In genomic region chr15:41933771-41934170, GRCh38 we compare ENCODE assay signal across 8 cellular contexts. TPM values are rescaled to one million over a fixed set of nuclear protein-coding genes. Genes with fewer than 3 reads are reported as not detected.
DNase-seq lines count a peak whose midpoint lies in the region; ATAC-seq and TF ChIP-seq lines count a peak whose summit lies in the region.
"Had no signal": no experiment of that assay in that cellular context is flagged by ENCODE, and none has a peak within 500 bp of the region (broad histone marks: within the 10 kb centered on the region; RNA-seq: fewer than 3 reads in every experiment).

No MANE protein-coding gene starts in this region.

- H3K27ac Mint-ChIP-seq in T-cell: peak overlapping the region; percentile 98 to 100
- H3K27ac Mint-ChIP-seq in stimulated activated naive B cell treated with anti-CD40 and anti-IgM and Interleukin-4, amounts not matched to agents 10 μg/mL and 1 μg/mL and 100 μg/mL, for 72 hours: peak overlapping the region; percentile 60

- H3K36me3 ChIP-seq in HAP-1 (replicated peaks): peaks cover 2% of the 10 kb centered on the region; the same call in 1 of the 2 replicates
- H3K36me3 ChIP-seq in smooth muscle cell (ENCODE audit: low read depth): no peaks in the 10 kb centered on the region

- CTCF ChIA-PET in T-cell (lab: Charles Lee) (interaction anchor here in 1 of 2 donors (0.6 to 3.1 kb wide), 2 partner anchors 21 to 160 kb away, joined by 3 to 15 read pairs; partner anchors contain the start of gene MAPKBP1), HEK293T (lab: Yijun Ruan, JAX) (no interaction called here)

- POLR2A ChIA-PET in T-cell (lab: Charles Lee) (no interaction called here), HEK293T (lab: Yijun Ruan, JAX) (no interaction called here)

- no peaks in the 10 kb centered on the region for H3K27me3 ChIP-seq in foreskin keratinocyte
- H3K27me3 ChIP-seq in HAP-1 (ENCODE audit: low read depth): no peaks in the 10 kb centered on the region
- H3K27me3 ChIP-seq in smooth muscle cell (ENCODE audit: low read depth): no peaks in the 10 kb centered on the region

- TF ChIP-seq CTCF in foreskin keratinocyte (conservative IDR thresholded peaks at IDR 0.05): no peak
- TF ChIP-seq CTCF in smooth muscle cell (IDR thresholded peaks at IDR 0.05; ENCODE audit: borderline replicate concordance, insufficient read depth, poor library complexity, severe bottlenecking): no peak

- no peak overlapping the region for H3K9ac ChIP-seq in smooth muscle cell (ENCODE audit: low read depth)

- H3K9me3 ChIP-seq in HAP-1 (no peaks in the 10 kb centered on the region), smooth muscle cell (replicated peaks; ENCODE audit: low read depth) (no peaks in the 10 kb centered on the region)

- H3K79me2 ChIP-seq in smooth muscle cell (ENCODE audit: low read depth): no peaks in the 10 kb centered on the region

- no peaks in the 10 kb centered on the region for H3K36me3 Mint-ChIP-seq in T-cell
- H3K36me3 Mint-ChIP-seq in stimulated activated naive B cell treated with anti-CD40 and anti-IgM and Interleukin-4, amounts not matched to agents 10 μg/mL and 1 μg/mL and 100 μg/mL, for 72 hours: peaks cover 49 to 58% of the 10 kb centered on the region in 2 donors

- no peak overlapping the region for H2AFZ ChIP-seq in smooth muscle cell (ENCODE audit: low read depth)

- H3K4me3 Mint-ChIP-seq in T-cell: no peak overlapping the region
- H3K4me3 Mint-ChIP-seq in stimulated activated naive B cell treated with anti-CD40 and anti-IgM and Interleukin-4, amounts not matched to agents 10 μg/mL and 1 μg/mL and 100 μg/mL, for 72 hours: peak overlapping the region in 1 of 2 donors; percentile 25

- in situ Hi-C loops in HAP-1 (cut with MboI; ENCODE audit: low sequenced_read_pairs): no loop called here

- peak overlapping the region; percentile 41 for H3K27ac ChIP-seq in foreskin keratinocyte
- H3K27ac ChIP-seq in smooth muscle cell (ENCODE audit: low read depth): no peak overlapping the region

- H3K4me2 ChIP-seq in smooth muscle cell: no peak overlapping the region

- H3K4me3 ChIP-seq in HAP-1 (no peak overlapping the region), smooth muscle cell (no peak overlapping the region)

- H4K20me1 ChIP-seq in smooth muscle cell (ENCODE audit: low read depth): peaks cover 12% of the 10 kb centered on the region

- no peak for ATAC-seq in T-cell (replicated peaks in 1 of 4)
- peak; percentile 66 for ATAC-seq in foreskin keratinocyte
- no peak for ATAC-seq in stimulated activated naive B cell treated with anti-CD40 and anti-IgM and Interleukin-4, amounts not matched to agents 10 μg/mL and 1 μg/mL and 100 μg/mL, for 72 hours (replicated peaks)

- H3K4me1 Mint-ChIP-seq in T-cell: peaks cover 54 to 69% (median 58%) of the 10 kb centered on the region in 3 donors
- H3K4me1 Mint-ChIP-seq in stimulated activated naive B cell treated with anti-CD40 and anti-IgM and Interleukin-4, amounts not matched to agents 10 μg/mL and 1 μg/mL and 100 μg/mL, for 72 hours: peaks cover 50 to 81% of the 10 kb centered on the region in 2 donors

- H3K9me3 Mint-ChIP-seq in T-cell: no peaks in the 10 kb centered on the region
- no peaks in the 10 kb centered on the region for H3K9me3 Mint-ChIP-seq in stimulated activated naive B cell treated with anti-CD40 and anti-IgM and Interleukin-4, amounts not matched to agents 10 μg/mL and 1 μg/mL and 100 μg/mL, for 72 hours

- WGBS in smooth muscle cell (ENCODE audit: low lambda C conversion rate): 71% methylated on average over 10 of the region's 10 CpGs

- peak; percentile 25 for DNase-seq in H4 (ENCODE audit: low spot score)
- DNase-seq in T-cell: no peak
- DNase-seq in foreskin keratinocyte: no peak
- no peak for DNase-seq in stimulated activated naive B cell treated with anti-CD40 and anti-IgM and Interleukin-4, amounts not matched to agents 10 μg/mL and 1 μg/mL and 100 μg/mL, for 72 hours
- DNase-seq in HAP-1 (ENCODE audit: low spot score in 2 of 2): no peak
- DNase-seq in HEK293T (ENCODE audit: extremely low spot score): no peak
- DNase-seq in smooth muscle cell (lab: John Stamatoyannopoulos, UW; ENCODE audit: unreplicated experiment): no peak
- DNase-seq: SHP77 treated with DMSO at 0.1 percent for 48 hours had no signal

- H3F3A ChIP-seq in smooth muscle cell (ENCODE audit: low read depth): peaks cover 5% of the 10 kb centered on the region

- H3K4me1 ChIP-seq in foreskin keratinocyte (peaks cover 39% of the 10 kb centered on the region), HAP-1 (peaks cover 16% of the 10 kb centered on the region), smooth muscle cell (ENCODE audit: low read depth) (peaks cover 5% of the 10 kb centered on the region)

- H3K27me3 Mint-ChIP-seq in T-cell: no peaks in the 10 kb centered on the region
- H3K27me3 Mint-ChIP-seq in stimulated activated naive B cell treated with anti-CD40 and anti-IgM and Interleukin-4, amounts not matched to agents 10 μg/mL and 1 μg/mL and 100 μg/mL, for 72 hours: no peaks in the 10 kb centered on the region

TF ChIP-seq in HEK293T, 16 proteins besides CTCF, POLR2A, EP300 and RAD21:
- no peak for TF ChIP-seq CTBP1 (IDR thresholded peaks at IDR 0.05; ENCODE audit: borderline replicate concordance)
- TF ChIP-seq ARNT (IDR thresholded peaks at IDR 0.05): no peak
- TF ChIP-seq NFRKB (IDR thresholded peaks at IDR 0.05): no peak
- no peak for TF ChIP-seq HDGF (IDR thresholded peaks at IDR 0.05; ENCODE audit: borderline replicate concordance)
- TF ChIP-seq ZNF384 (IDR thresholded peaks at IDR 0.05): no peak
- TF ChIP-seq L3MBTL2 (conservative IDR thresholded peaks at IDR 0.05): no peak
- no peak for TF ChIP-seq SP1 (IDR thresholded peaks at IDR 0.05)
- no peak for TF ChIP-seq SUZ12 (IDR thresholded peaks at IDR 0.05)
- TF ChIP-seq FOXA1 (IDR thresholded peaks at IDR 0.05): no peak
- TF ChIP-seq ELF4 (IDR thresholded peaks at IDR 0.05): no peak
- TF ChIP-seq FOXK2 (IDR thresholded peaks at IDR 0.05): no peak
- no peak for TF ChIP-seq FOXM1 (IDR thresholded peaks at IDR 0.05; ENCODE audit: borderline replicate concordance)
- no peak for TF ChIP-seq LEF1 (IDR thresholded peaks at IDR 0.05; ENCODE audit: borderline replicate concordance)
- TF ChIP-seq TARDBP (IDR thresholded peaks at IDR 0.05): no peak
- no peak for TF ChIP-seq PKNOX1 (IDR thresholded peaks at IDR 0.05)
- no peak for TF ChIP-seq BHLHE40 (IDR thresholded peaks at IDR 0.05; ENCODE audit: borderline replicate concordance)

RNA-seq across cellular contexts. Expression of gene EHD4, which starts 38.6 kb away (rescaled TPM):
- total RNA-seq in H4 (2014; rRNA removed; shearing (Covaris generic)): 6.0 and 6.8 TPM in 2 replicates
- total RNA-seq in T-cell (10 to 100 TPM; 11.7 to 46.8 (median 16.8) TPM), foreskin keratinocyte (52.5 and 52.9 TPM in 2 replicates), smooth muscle cell (11.5 TPM in 2 replicates)
- polyA plus RNA-seq in foreskin keratinocyte (29.1 and 31.7 TPM in 2 replicates), smooth muscle cell (15.8 and 19.2 TPM in 2 replicates)

RNA-seq across cellular contexts. Expression of gene SPTBN5, which starts 39.9 kb away (rescaled TPM):
- not detected in 2 replicates for total RNA-seq in H4 (2014; rRNA removed; shearing (Covaris generic))
- total RNA-seq in T-cell: 1 to 10 TPM; 1.0 to 4.0 (median 2.2) TPM
- 0.63 and 1.4 TPM in 2 replicates for total RNA-seq in foreskin keratinocyte
- polyA plus RNA-seq in foreskin keratinocyte: 0.35 and 1.1 TPM in 2 replicates
- 0.04 and 0.13 TPM in 2 replicates for total RNA-seq in smooth muscle cell
- polyA plus RNA-seq in smooth muscle cell: 0.08 and 1.1 TPM in 2 replicates
